Comparison of ENCODE assay signal across 25 cellular contexts in genomic region chr2:64804651-64805050, GRCh38.
DNase-seq lines count a peak whose midpoint lies in the region; ATAC-seq, FAIRE-seq and TF ChIP-seq lines count a peak whose summit lies in the region.
"Had no signal": no experiment of that assay in that cellular context is flagged by ENCODE, and none has a peak within 500 bp of the region (broad histone marks: within the 10 kb centered on the region; RNA-seq: fewer than 3 reads in every experiment).

No MANE protein-coding gene starts in this region.

- in situ Hi-C loops in GM12878 (cut with MboI), result no loop called here

- TF ChIP-seq RAD21 in GM12878 (IDR thresholded peaks at IDR 0.05; ENCODE audit: insufficient read depth, low read depth, low read length), result no peak

- SMC1A ChIA-PET in GM12878 (lab: Charles Lee; ENCODE audit: uncharacterized antibody, unreplicated experiment), result interaction anchor here (1.4 kb wide), 1 partner anchor 17 kb away, joined by 4 read pairs; no protein-coding TSS in a partner anchor

- POLR2A ChIA-PET in GM12878 (lab: Charles Lee), result interaction anchor here (0.6 kb wide), 2 partner anchors 11 to 12 kb away, joined by 3 read pairs; no protein-coding TSS in a partner anchor

- H3K4me2 ChIP-seq in GM12878 (ENCODE audit: control insufficient read depth, insufficient read depth), result no peak overlapping the region
- H3K4me2 ChIP-seq: A549; BLaER1 treated with 17β-estradiol and CSF1 and Interleukin-3, amounts not matched to agents 10 nM and 100 nM had no signal

- no peak for TF ChIP-seq CTCF in GM12878 (IDR thresholded peaks at IDR 0.05 in 2 of 3, conservative IDR thresholded peaks at IDR 0.05 in 1 of 3; ENCODE audit: control insufficient read depth in 2 of 3, extremely low read depth in 1 of 3, insufficient read depth in 1 of 3, low read depth in 3 of 3, low read length in 3 of 3)

- DNase-seq in EH (ENCODE audit: low read depth) (peak; percentile 41), M059J (ENCODE audit: low read depth) (peak; percentile 51), GM12878 (ENCODE audit: low read depth, low spot score) (no peak), renal cortical epithelial cell (ENCODE audit: low read depth) (peak; percentile 34), RKO (ENCODE audit: low spot score) (no peak)
- DNase-seq: CD8-positive, alpha-beta memory T cell; DMS79; GOT3; KG1; NCI-H1092; NCI-H1436 treated with DMSO at 0.1 percent for 48 hours; NCI-H2029; NCI-H2171; NCI-H446 treated with DMSO at 0.1 percent for 48 hours; NCI-H69; Right ventricle myocardium superior; SW 1271 had no signal

- TF ChIP-seq POLR2A in GM12878 (IDR thresholded peaks at IDR 0.05; ENCODE audit: low read depth, low read length), result no peak

- H3K79me2 ChIP-seq in GM12878 (ENCODE audit: control insufficient read depth, insufficient read depth, low read length), result no peaks in the 10 kb centered on the region

- RAD21 ChIA-PET in GM12878 (lab: Charles Lee; ENCODE audit: unreplicated experiment), result no interaction called here

- H4K20me1 ChIP-seq in GM12878 (ENCODE audit: control insufficient read depth, insufficient read depth), result no peaks in the 10 kb centered on the region
- H4K20me1 ChIP-seq: BLaER1 treated with 17β-estradiol and CSF1 and Interleukin-3, amounts not matched to agents 10 nM and 100 nM had no signal

- TF ChIP-seq EP300 in GM12878 (IDR thresholded peaks at IDR 0.05; ENCODE audit: borderline replicate concordance in 1 of 2, control insufficient read depth in 1 of 2, low read depth in 2 of 2, low read length in 2 of 2), result no peak

- no peak overlapping the region for H3K27ac ChIP-seq in GM12878 (ENCODE audit: control insufficient read depth, insufficient read depth)
- H3K27ac ChIP-seq: A549; BLaER1 treated with 17β-estradiol and CSF1 and Interleukin-3, amounts not matched to agents 10 nM and 100 nM had no signal

- ATAC-seq in GM12878, result no peak
- no peak for ATAC-seq in GM21717 (IDR thresholded peaks at IDR 0.05; ENCODE audit: unreplicated experiment)
- ATAC-seq in GM18909 (IDR thresholded peaks at IDR 0.05; ENCODE audit: poor library complexity, unreplicated experiment), result no peak
- ATAC-seq: A549, HepG2, Panc1 had no signal

- CTCF ChIA-PET in GM12878 (lab: Yijun Ruan, JAX), result interaction anchor here (0.9 kb wide), 1 partner anchor 10 kb away, joined by 3 read pairs; no protein-coding TSS in a partner anchor

- no peak overlapping the region for H2AFZ ChIP-seq in GM12878 (ENCODE audit: control insufficient read depth, low read depth, low read length)

- WGBS in GM12878 (ENCODE audit: insufficient coverage, insufficient replicate concordance, low lambda C conversion rate, missing lambda C conversion rate), result 66% methylated on average over 3 of the region's 3 CpGs

- intact Hi-C loops in GM12878 (cut with micrococcal nuclease; ENCODE audit: unreplicated experiment), result no loop called here

- no peaks in the 10 kb centered on the region for H3K36me3 ChIP-seq in GM12878 (ENCODE audit: control insufficient read depth in 2 of 2, insufficient read depth in 2 of 2, low read length in 1 of 2)
- H3K36me3 ChIP-seq: BLaER1 treated with 17β-estradiol and CSF1 and Interleukin-3, amounts not matched to agents 10 nM and 100 nM had no signal

- H3K27me3 ChIP-seq in GM12878 (replicated peaks in 1 of 2; ENCODE audit: control insufficient read depth in 2 of 2, insufficient read depth in 2 of 2, low read length in 1 of 2), result no peaks in the 10 kb centered on the region
- H3K27me3 ChIP-seq: BLaER1 treated with 17β-estradiol and CSF1 and Interleukin-3, amounts not matched to agents 10 nM and 100 nM had no signal

- H3K9me3 ChIP-seq in GM12878 (replicated peaks; ENCODE audit: control insufficient read depth, insufficient read depth, low read length), result no peaks in the 10 kb centered on the region
- H3K9me3 ChIP-seq: A549; BLaER1 treated with 17β-estradiol and CSF1 and Interleukin-3, amounts not matched to agents 10 nM and 100 nM had no signal

- no TSS peak for BruUV-seq in GM12878 (replicated peaks; lab: Mats Ljungman, UMichigan)

- no peak overlapping the region for H3K9ac ChIP-seq in GM12878 (ENCODE audit: control insufficient read depth, insufficient read depth, low read length)
- H3K9ac ChIP-seq: BLaER1 treated with 17β-estradiol and CSF1 and Interleukin-3, amounts not matched to agents 10 nM and 100 nM had no signal

- H3K4me3 ChIP-seq in GM12878, result no peak overlapping the region
- H3K4me3 ChIP-seq: A549; BLaER1 treated with 17β-estradiol and CSF1 and Interleukin-3, amounts not matched to agents 10 nM and 100 nM had no signal

- H3K4me1 ChIP-seq in GM12878 (ENCODE audit: control insufficient read depth, insufficient read depth, low read length), result peaks cover 11% of the 10 kb centered on the region

- no peak for FAIRE-seq in GM12878 (lab: Jason Lieb, UNC)
- FAIRE-seq: A549, G401.6, GM19239, HepG2 had no signal

TF ChIP-seq in GM12878, 131 proteins besides CTCF, POLR2A, EP300 and RAD21:
- TF ChIP-seq RUNX3 (IDR thresholded peaks at IDR 0.05; ENCODE audit: low read length) (0 out of 2 replicates have a peak, but pooled peaks have one; percentile 15), NBN (IDR thresholded peaks at IDR 0.05) (no peak)

Comparison
In these comparisons a context has a peak if more than half of its experiments do, and no peak if none do; other contexts are left out.
1. DNase-seq: peak in EH (single experiment), M059J (single experiment) and renal cortical epithelial cell (single experiment); none in GM12878 (single experiment) and RKO (single experiment).